ENCODE assay signal across 16 cellular contexts in genomic region chr18:57900906-57901305, GRCh38.
DNase-seq lines count a peak whose midpoint lies in the region; ATAC-seq, FAIRE-seq and TF ChIP-seq lines count a peak whose summit lies in the region.
"Had no signal": no experiment of that assay in that cellular context is flagged by ENCODE, and none has a peak within 500 bp of the region (broad histone marks: within the 10 kb centered on the region; RNA-seq: fewer than 3 reads in every experiment).

No MANE protein-coding gene starts in this region.

- no peaks in the 10 kb centered on the region for H4K20me1 ChIP-seq in keratinocyte (ENCODE audit: control insufficient read depth, extremely low read depth, insufficient read depth, low read length)

- no peaks in the 10 kb centered on the region for H3K9me1 ChIP-seq in keratinocyte (ENCODE audit: control insufficient read depth, extremely low read depth, insufficient read depth, low read length)

- peaks cover 17% of the 10 kb centered on the region for H3K4me1 ChIP-seq in keratinocyte (ENCODE audit: control insufficient read depth, extremely low read depth, insufficient read depth, low read length)
- no peaks in the 10 kb centered on the region for H3K4me1 ChIP-seq in SJCRH30

- H3K9me3 Mint-ChIP-seq in Calu3 (ENCODE audit: low read depth, unreplicated experiment) (peaks cover 4% of the 10 kb centered on the region), endothelial cell (ENCODE audit: unreplicated experiment) (no peaks in the 10 kb centered on the region)
- H3K9me3 Mint-ChIP-seq: H9 had no signal

- H3K36me3 ChIP-seq in keratinocyte (ENCODE audit: control insufficient read depth in 2 of 2, extremely low read depth in 1 of 2, insufficient read depth in 2 of 2, low read length in 2 of 2), result no peaks in the 10 kb centered on the region
- H3K36me3 ChIP-seq in SJCRH30, result no peaks in the 10 kb centered on the region

- no peak overlapping the region for H3K4me2 ChIP-seq in keratinocyte (ENCODE audit: control insufficient read depth, extremely low read depth, insufficient read depth, low read depth, low read length)

- H3K4me3 Mint-ChIP-seq in Calu3 (ENCODE audit: low read depth, unreplicated experiment) (peak overlapping the region; percentile 19), endothelial cell (ENCODE audit: unreplicated experiment) (no peak overlapping the region)
- H3K4me3 Mint-ChIP-seq: H9 had no signal

- intact Hi-C loops in Calu3 (cut with micrococcal nuclease; ENCODE audit: unreplicated experiment), result loop anchor here (1.0 kb wide), 1 partner anchor 142 kb away; no protein-coding TSS in a partner anchor

- H3K9ac ChIP-seq in keratinocyte (ENCODE audit: control insufficient read depth, extremely low read depth, insufficient read depth, low read length), result no peak overlapping the region

- H3K9me3 ChIP-seq in keratinocyte (ENCODE audit: control insufficient read depth, low read depth, low read length) (no peaks in the 10 kb centered on the region), SJCRH30 (replicated peaks) (no peaks in the 10 kb centered on the region)

- CTCF ChIA-PET in Calu3 (lab: Charles Lee), result interaction anchor here (0.9 to 2.3 kb wide), 3 partner anchors 10 to 143 kb away, joined by 3 to 7 read pairs (median 4); partner anchors contain the start of gene NEDD4L

- no peaks in the 10 kb centered on the region for H3K27me3 Mint-ChIP-seq in Calu3 (ENCODE audit: unreplicated experiment)
- H3K27me3 Mint-ChIP-seq in endothelial cell (ENCODE audit: unreplicated experiment), result no peaks in the 10 kb centered on the region

- H3K27me3 ChIP-seq in keratinocyte (ENCODE audit: control insufficient read depth, extremely low read depth, insufficient read depth, low read length) (no peaks in the 10 kb centered on the region), SJCRH30 (no peaks in the 10 kb centered on the region)

- no peak overlapping the region for H2AFZ ChIP-seq in keratinocyte (ENCODE audit: control insufficient read depth, low read length)

- peak overlapping the region; percentile 64 for H3K27ac ChIP-seq in keratinocyte (ENCODE audit: control insufficient read depth, insufficient read depth, low read length)
- no peak overlapping the region for H3K27ac ChIP-seq in SJCRH30
- H3K27ac ChIP-seq: C4-2B had no signal

- H3K27ac Mint-ChIP-seq in Calu3 (ENCODE audit: unreplicated experiment) (peak overlapping the region; percentile 97), endothelial cell (ENCODE audit: unreplicated experiment) (peak overlapping the region; percentile 3)
- H3K27ac Mint-ChIP-seq: H9 had no signal

- H3K4me3 ChIP-seq in keratinocyte (ENCODE audit: control insufficient read depth in 2 of 3, extremely low read depth in 1 of 3, insufficient read depth in 2 of 3, low read depth in 1 of 3, low read length in 3 of 3) (no peak overlapping the region), SJCRH30 (no peak overlapping the region)

- dilution Hi-C loops in keratinocyte (cut with MboI; ENCODE audit: extremely low pct_ligation_motif_present, low sequenced_read_pairs), result no loop called here

- no peak for DNase-seq in Calu3
- peak; percentile 53 for DNase-seq in HT1080 (ENCODE audit: low read depth)
- no peak for DNase-seq in endothelial cell (ENCODE audit: low spot score)
- no peak for DNase-seq in keratinocyte (ENCODE audit: low read depth, low spot score)
- DNase-seq in NCI-H1048 (lab: John Stamatoyannopoulos, UW), result no peak
- DNase-seq in glomerular visceral epithelial cell (ENCODE audit: extremely low spot score), result no peak
- no peak for DNase-seq in SJCRH30
- DNase-seq: H9, MV-4-11, NCI-H2081 treated with DMSO at 0.1 percent for 48 hours, SHP77 had no signal

- FAIRE-seq in keratinocyte (lab: Jason Lieb, UNC), result no peak
- FAIRE-seq: A204.1 had no signal

- TF ChIP-seq CTCF in Calu3 (IDR thresholded peaks at IDR 0.05; ENCODE audit: unreplicated experiment) (no peak), endothelial cell (IDR thresholded peaks at IDR 0.05; ENCODE audit: unreplicated experiment) (no peak), keratinocyte (optimal IDR thresholded peaks at IDR 0.05 in 1 of 3, IDR thresholded peaks at IDR 0.05 in 1 of 3, conservative IDR thresholded peaks at IDR 0.05 in 1 of 3; ENCODE audit: extremely low read depth in 1 of 3, insufficient read depth in 2 of 3, low read length in 3 of 3) (no peak)

- BruUV-seq in Calu3 (replicated peaks; lab: Mats Ljungman, UMichigan), result no TSS peak

- H3K36me3 Mint-ChIP-seq in Calu3 (ENCODE audit: insufficient read depth, unreplicated experiment) (peaks cover 17% of the 10 kb centered on the region), endothelial cell (ENCODE audit: low read depth, unreplicated experiment) (no peaks in the 10 kb centered on the region)

- H3K79me2 ChIP-seq in keratinocyte (ENCODE audit: control insufficient read depth, insufficient read depth, low read length), result no peaks in the 10 kb centered on the region

- ATAC-seq in HG03457 (IDR thresholded peaks at IDR 0.05; ENCODE audit: unreplicated experiment), result no peak
- ATAC-seq: Panc1, SK-N-SH treated with all-trans-retinoic acid at 6 μM for 48 hours had no signal

- peaks cover 51% of the 10 kb centered on the region for H3K4me1 Mint-ChIP-seq in Calu3 (ENCODE audit: low read depth, unreplicated experiment)
- peaks cover 5% of the 10 kb centered on the region for H3K4me1 Mint-ChIP-seq in endothelial cell (ENCODE audit: unreplicated experiment)
- H3K4me1 Mint-ChIP-seq: H9 had no signal
